In the genomic region with DNA sequence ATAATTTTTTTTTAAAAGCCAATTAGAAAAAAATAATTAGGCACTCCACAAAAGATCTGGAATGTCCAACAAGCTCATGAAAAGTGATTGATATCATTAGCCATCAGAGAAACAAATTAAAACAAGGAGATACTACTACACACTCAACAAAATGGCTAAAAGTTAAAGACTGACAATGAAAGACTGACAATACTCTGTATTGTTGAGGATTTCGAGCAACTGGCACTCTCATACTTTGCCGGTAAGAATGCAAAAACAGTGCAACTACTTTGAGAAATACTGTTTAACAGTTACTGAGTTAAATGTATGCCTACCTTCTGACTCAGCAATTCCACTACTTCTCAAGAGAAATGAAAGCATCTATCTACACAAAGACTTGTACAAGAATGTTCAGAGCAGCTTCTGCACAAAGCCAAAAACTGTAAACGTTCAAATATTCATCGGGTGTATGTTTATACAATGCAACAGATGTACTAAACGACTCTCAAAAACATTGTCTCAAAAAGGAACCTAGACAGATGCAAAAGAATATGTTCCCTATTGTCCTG, we compare ENCODE assay signal across 1 cellular context.
TF ChIP-seq lines count a peak whose summit lies in the region.

No MANE protein-coding gene starts in this region.

TF ChIP-seq in K562, 482 proteins besides CTCF, POLR2A, EP300 and RAD21 (continued from another document):
- TF ChIP-seq TCF3 (CRISPR knock-in tag; IDR thresholded peaks at IDR 0.05) (0 out of 2 replicates have a peak, but pooled peaks have one; percentile 0), MNT (conservative IDR thresholded peaks at IDR 0.05) (0 out of 4 replicates have a peak, but pooled peaks of 1 of the 2 experiments have one; percentile 29), RCOR1 (IDR thresholded peaks at IDR 0.05; ENCODE audit: borderline replicate concordance in 1 of 2, low read depth in 2 of 2, low read length in 2 of 2) (no peak), MAFF (IDR thresholded peaks at IDR 0.05; ENCODE audit: low read length) (peak; percentile 92), NFE2L1 (tag; IDR thresholded peaks at IDR 0.05; ENCODE audit: borderline replicate concordance, low read depth) (peak; percentile 32; the same call in 1 of the 2 replicates), NFE2 (IDR thresholded peaks at IDR 0.05; ENCODE audit: low read depth) (peak; percentile 92), CCNT2 (IDR thresholded peaks at IDR 0.05; ENCODE audit: borderline replicate concordance, extremely low read depth, insufficient read length, low read depth, low read length) (no peak), HMGN3 (IDR thresholded peaks at IDR 0.05; ENCODE audit: borderline replicate concordance, extremely low read depth, insufficient read length, low read depth, low read length) (no peak), HMG20A (CRISPR knock-in tag; conservative IDR thresholded peaks at IDR 0.05) (no peak), SRSF7 (optimal IDR thresholded peaks at IDR 0.05; ENCODE audit: low read depth, low read length) (no peak), HLTF (IDR thresholded peaks at IDR 0.05) (no peak), TBP (optimal IDR thresholded peaks at IDR 0.05; ENCODE audit: low read depth, low read length) (no peak), ZNF316 (IDR thresholded peaks at IDR 0.05) (peak; percentile 99), ZNF146 (CRISPR knock-in tag; IDR thresholded peaks at IDR 0.05; ENCODE audit: unreplicated experiment) (no peak), GTF2F1 (IDR thresholded peaks at IDR 0.05; ENCODE audit: low read depth, low read length) (no peak), ZNF785 (CRISPR knock-in tag; IDR thresholded peaks at IDR 0.05) (no peak)
